ENCODE assay signal across 12 cellular contexts in genomic region chr6:53042112-53042511, GRCh38. TPM values are rescaled to one million over a fixed set of nuclear protein-coding genes. Genes with fewer than 3 reads are reported as not detected.
DNase-seq lines count a peak whose midpoint lies in the region; TF ChIP-seq lines count a peak whose summit lies in the region.
"Had no signal": no experiment of that assay in that cellular context is flagged by ENCODE, and none has a peak within 500 bp of the region (broad histone marks: within the 10 kb centered on the region; RNA-seq: fewer than 3 reads in every experiment).

No MANE protein-coding gene starts in this region.

- no peak overlapping the region for H3K4me3 ChIP-seq in foreskin fibroblast (ENCODE audit: low read depth in 1 of 2, low read length in 2 of 2)
- H3K4me3 ChIP-seq in stomach, result no peak overlapping the region
- H3K4me3 ChIP-seq in Caco-2 (ENCODE audit: low read depth, low read length), result no peak overlapping the region
- H3K4me3 ChIP-seq: thyroid gland had no signal

- H3K36me3 ChIP-seq in stomach, result peaks cover 5 to 45% (median 39%) of the 10 kb centered on the region in 4 donors
- peaks cover 2% of the 10 kb centered on the region for H3K36me3 ChIP-seq in Caco-2 (ENCODE audit: control insufficient read depth, insufficient read depth, low read length)

- no peak for TF ChIP-seq EP300 in stomach (IDR thresholded peaks at IDR 0.05)

- H3K9me3 ChIP-seq in stomach (no peaks in the 10 kb centered on the region), Caco-2 (no peaks in the 10 kb centered on the region)
- H3K9me3 ChIP-seq: thyroid gland had no signal

- H3K27me3 Mint-ChIP-seq in Caco-2 (ENCODE audit: insufficient read depth, unreplicated experiment), result no peaks in the 10 kb centered on the region
- H3K27me3 Mint-ChIP-seq: memory B cell had no signal

- H3K4me1 ChIP-seq in stomach (peaks cover 0 to 38% (median 23%) of the 10 kb centered on the region in 4 donors), Caco-2 (peaks cover 6% of the 10 kb centered on the region)

- TF ChIP-seq CTCF in foreskin fibroblast (IDR thresholded peaks at IDR 0.05; ENCODE audit: low read depth, low read length), result no peak
- no peak for TF ChIP-seq CTCF in stomach (IDR thresholded peaks at IDR 0.05)
- no peak for TF ChIP-seq CTCF in Caco-2 (IDR thresholded peaks at IDR 0.05; ENCODE audit: insufficient read depth in 1 of 2, low read depth in 1 of 2, low read length in 1 of 2, severe bottlenecking in 1 of 2, unreplicated experiment in 1 of 2)

- no peaks in the 10 kb centered on the region for H3K27me3 ChIP-seq in stomach
- H3K27me3 ChIP-seq in Caco-2 (replicated peaks; ENCODE audit: control insufficient read depth, insufficient read depth, low read length), result no peaks in the 10 kb centered on the region
- H3K27me3 ChIP-seq: thyroid gland had no signal

- H3K4me1 Mint-ChIP-seq in Caco-2 (ENCODE audit: low read depth, unreplicated experiment), result peaks cover 7% of the 10 kb centered on the region
- H3K4me1 Mint-ChIP-seq: memory B cell had no signal

- no peak overlapping the region for H3K4me3 Mint-ChIP-seq in Caco-2 (ENCODE audit: unreplicated experiment)
- H3K4me3 Mint-ChIP-seq: dendritic cell treated with granulocyte-macrophage colony-stimulating factor and Interleukin-4, amounts not matched to agents 40 ng/mL and 50 ng/mL, for 4 days; memory B cell had no signal

- CTCF ChIA-PET in Caco-2 (lab: Charles Lee), result no interaction called here

- POLR2A ChIA-PET in Caco-2 (lab: Charles Lee), result interaction anchor here (0.7 kb wide), 1 partner anchor 23 kb away, joined by 3 read pairs; the partner anchor contains the start of gene FBXO9

- no peak overlapping the region for H3K27ac Mint-ChIP-seq in Caco-2 (ENCODE audit: unreplicated experiment)
- H3K27ac Mint-ChIP-seq: dendritic cell treated with granulocyte-macrophage colony-stimulating factor and Interleukin-4, amounts not matched to agents 40 ng/mL and 50 ng/mL, for 4 days; memory B cell had no signal

- WGBS in stomach, 5 donors, result 32 to 41% (median 34%) methylated on average over 4 of the region's 4 CpGs

- peak overlapping the region in 4 of 5 donors; percentile 2 to 58 (median 23) for H3K27ac ChIP-seq in stomach

- TF ChIP-seq POLR2A in stomach (IDR thresholded peaks at IDR 0.05), result no peak

- peak; percentile 88 for DNase-seq in HS-5 (ENCODE audit: low read depth)
- peak; percentile 84 for DNase-seq in amniotic epithelial cell (ENCODE audit: low read depth)
- DNase-seq in foreskin fibroblast, result peak; percentile 81 to 91
- DNase-seq in stomach, result no peak
- DNase-seq in Caco-2, result no peak
- no peak for DNase-seq in NCI-H1092 (lab: John Stamatoyannopoulos, UW)
- DNase-seq in NCI-H1092 treated with DMSO at 0.1 percent for 48 hours (lab: John Stamatoyannopoulos, UW), result no peak
- no peak for DNase-seq in NCI-H128 (lab: John Stamatoyannopoulos, UW; ENCODE audit: unreplicated experiment)
- DNase-seq: NCI-H1048, thyroid gland had no signal

- peaks cover 12% of the 10 kb centered on the region for H3K36me3 Mint-ChIP-seq in Caco-2 (ENCODE audit: insufficient read depth, unreplicated experiment)

- intact Hi-C loops in stomach (cut with DNase I; ENCODE audit: low total_unique reads) (no loop called here), Caco-2 (cut with micrococcal nuclease; ENCODE audit: unreplicated experiment) (no loop called here)

- H3K9me3 Mint-ChIP-seq in Caco-2 (ENCODE audit: unreplicated experiment), result no peaks in the 10 kb centered on the region
- H3K9me3 Mint-ChIP-seq: dendritic cell treated with granulocyte-macrophage colony-stimulating factor and Interleukin-4, amounts not matched to agents 40 ng/mL and 50 ng/mL, for 4 days; memory B cell had no signal

- BruUV-seq in Caco-2 (replicated peaks; lab: Mats Ljungman, UMichigan), result no TSS peak

RNA-seq across cellular contexts. Expression of gene CILK1, which starts 19.5 kb away (rescaled TPM):
- total RNA-seq in stomach (10 to 100 TPM in 3 of 5 donors, 1 to 10 TPM in 2; 6.4 to 31.6 (median 18.3) TPM), Caco-2 (2022) (14.5 and 15.5 TPM in 2 replicates)
- 10 to 100 TPM in 1 of 3 donors, 1 to 10 TPM in 2; 4.2 to 12.1 (median 7.2) TPM for polyA plus RNA-seq in stomach

RNA-seq across cellular contexts. Expression of gene FBXO9, which starts 23.1 kb away (rescaled TPM):
- total RNA-seq in stomach (100 to 1,000 TPM in 1 of 5 donors, 10 to 100 TPM in 4; 53.1 to 119 (median 67.1) TPM), Caco-2 (2022) (104 and 111 TPM in 2 replicates)
- polyA plus RNA-seq in stomach, result 10 to 100 TPM; 33.9 to 45.4 (median 42.2) TPM

RNA-seq across cellular contexts. Expression of gene GSTA4, which starts 47.0 kb away (rescaled TPM):
- total RNA-seq in stomach (100 to 1,000 TPM in 2 of 5 donors, 10 to 100 TPM in 2, 1 to 10 TPM in 1; 5.2 to 105 (median 62.4) TPM), Caco-2 (2022) (29.5 and 30.3 TPM in 2 replicates)
- 10 to 100 TPM; 41.6 to 54.8 (median 42.7) TPM for polyA plus RNA-seq in stomach

Comparison
In these comparisons a context has a peak if more than half of its experiments do, and no peak if none do; other contexts are left out.
1. DNase-seq: peak in HS-5 (single experiment), amniotic epithelial cell (single experiment) and foreskin fibroblast (2 of 2); none in stomach (single experiment), Caco-2 (0 of 2), NCI-H1092 (single experiment), NCI-H1092 treated with DMSO at 0.1 percent for 48 hours (single experiment) and NCI-H128 (single experiment).